ENCODE assay signal across 2 cellular contexts in the genomic region with DNA sequence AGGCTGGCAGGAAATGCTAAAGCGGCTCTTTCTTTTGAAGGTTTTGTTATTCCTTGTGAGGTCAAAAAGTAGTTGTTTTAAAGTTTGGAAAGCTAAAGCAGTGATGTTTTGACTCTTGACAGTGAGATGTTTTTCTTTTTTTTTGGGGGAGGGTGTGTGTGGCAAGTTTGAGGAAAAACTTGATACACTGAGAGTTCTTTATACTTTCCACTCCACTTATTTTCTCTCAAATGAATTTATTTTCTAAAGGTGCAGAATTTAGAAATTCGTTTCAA.
TF ChIP-seq lines count a peak whose summit lies in the region.

No MANE protein-coding gene starts in this region.

TF ChIP-seq in A549, 52 proteins besides CTCF, POLR2A, EP300 and RAD21 (continued from another document):
- no peak for TF ChIP-seq ZSCAN20 (CRISPR knock-in tag; IDR thresholded peaks at IDR 0.05)
- no peak for TF ChIP-seq MAZ (IDR thresholded peaks at IDR 0.05; ENCODE audit: borderline replicate concordance, low read depth, low read length)

TF ChIP-seq in endothelial cell of umbilical vein, 7 proteins besides CTCF, POLR2A, EP300 and RAD21 (continued from another document):
- TF ChIP-seq GATA2 (IDR thresholded peaks at IDR 0.05; ENCODE audit: insufficient read depth, insufficient read length, low read depth, low read length) (no peak), POLR2AphosphoS5 (IDR thresholded peaks at IDR 0.05; ENCODE audit: insufficient read depth, low read depth, low read length) (no peak), MAX (IDR thresholded peaks at IDR 0.05; ENCODE audit: insufficient read depth, insufficient read length) (no peak)
TF ChIP-seq in endothelial cell of umbilical vein: peak in this region for 0.
